Comparison of ENCODE assay signal across 8 cellular contexts in the genomic region with DNA sequence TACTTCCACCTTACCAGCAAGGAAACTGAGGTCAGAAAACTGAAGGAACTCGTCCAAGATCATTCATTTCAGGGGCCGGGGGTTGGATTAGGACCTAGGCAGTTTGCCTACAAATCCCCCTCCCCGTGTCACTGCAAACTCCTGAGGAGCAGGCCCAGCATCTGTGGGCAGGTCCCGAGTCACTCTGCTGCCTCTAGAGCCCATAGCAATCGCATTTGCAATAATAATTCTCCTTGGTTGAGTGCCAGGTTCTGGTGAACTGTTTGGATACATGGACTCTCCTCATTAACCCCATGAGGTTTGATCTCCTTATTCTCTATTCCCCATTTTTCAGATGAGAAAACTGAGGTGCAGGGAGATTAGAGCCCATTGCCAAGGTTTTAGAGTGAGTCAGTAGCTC. TPM values are rescaled to one million over a fixed set of nuclear protein-coding genes. Genes with fewer than 3 reads are reported as not detected.
DNase-seq lines count a peak whose midpoint lies in the region; ATAC-seq, FAIRE-seq and TF ChIP-seq lines count a peak whose summit lies in the region.

No MANE protein-coding gene starts in this region.

- peaks cover 42% of the 10 kb centered on the region for H3K36me3 ChIP-seq in DND-41 (ENCODE audit: insufficient read depth, low read length)
- H3K36me3 ChIP-seq in MG63: peaks cover 41% of the 10 kb centered on the region
- peaks cover 10% of the 10 kb centered on the region for H3K36me3 ChIP-seq in bronchial epithelial cell (ENCODE audit: control insufficient read depth, insufficient read depth, low read length)

- H3K36me3 Mint-ChIP-seq in mesothelial cell of epicardium: peaks cover 9% of the 10 kb centered on the region

- TF ChIP-seq CTCF in DND-41 (IDR thresholded peaks at IDR 0.05; ENCODE audit: borderline replicate concordance, extremely low read depth, low read length, poor library complexity, severe bottlenecking): peak; percentile 24
- no peak for TF ChIP-seq CTCF in bronchial epithelial cell (IDR thresholded peaks at IDR 0.05; ENCODE audit: insufficient read depth, low read length, severe bottlenecking)
- no peak for TF ChIP-seq CTCF in mesothelial cell of epicardium (IDR thresholded peaks at IDR 0.05; ENCODE audit: unreplicated experiment)

- H3K27ac ChIP-seq in DND-41 (ENCODE audit: low read length): peak overlapping the region; percentile 76

- H3K27me3 Mint-ChIP-seq in mesothelial cell of epicardium (ENCODE audit: low read depth): no peaks in the 10 kb centered on the region

- H3K4me3 ChIP-seq in DND-41 (ENCODE audit: low read depth in 1 of 2, low read length in 2 of 2) (peak overlapping the region; percentile 62 to 95), MG63 (peak overlapping the region; percentile 75), bronchial epithelial cell (ENCODE audit: low read depth, low read length) (peak overlapping the region; percentile 87)

- H3K4me1 ChIP-seq in DND-41 (ENCODE audit: insufficient read depth, low read length): peaks cover 32% of the 10 kb centered on the region

- no peak for ATAC-seq in DND-41 (ENCODE audit: insufficient read depth, low read depth)
- ATAC-seq in HG03354 (IDR thresholded peaks at IDR 0.05; ENCODE audit: poor library complexity, severe bottlenecking, unreplicated experiment): no peak
- ATAC-seq in GM19467 (IDR thresholded peaks at IDR 0.05; ENCODE audit: unreplicated experiment): no peak

- peaks cover 24% of the 10 kb centered on the region for H4K20me1 ChIP-seq in DND-41 (ENCODE audit: insufficient read depth, low read length)

- H3K9me3 ChIP-seq in DND-41 (ENCODE audit: insufficient read depth, low read length, severe bottlenecking) (no peaks in the 10 kb centered on the region), MG63 (no peaks in the 10 kb centered on the region)

- peak overlapping the region; percentile 88 for H3K9ac ChIP-seq in DND-41 (ENCODE audit: low read depth, low read length)

- H3K79me2 ChIP-seq in DND-41 (ENCODE audit: insufficient read depth, low read length): peaks cover 61% of the 10 kb centered on the region

- H3K4me3 Mint-ChIP-seq in mesothelial cell of epicardium: peak overlapping the region; percentile 81

- peaks cover 16% of the 10 kb centered on the region for H3K4me1 Mint-ChIP-seq in mesothelial cell of epicardium

- no peaks in the 10 kb centered on the region for H3K9me3 Mint-ChIP-seq in mesothelial cell of epicardium

- H2AFZ ChIP-seq in DND-41 (ENCODE audit: low read depth, low read length): peak overlapping the region; percentile 64; the same call in 1 of the 2 replicates

- FAIRE-seq in bronchial epithelial cell (lab: Jason Lieb, UNC): no peak

- peak; percentile 31 for DNase-seq in DND-41
- DNase-seq in MG63: peak; percentile 35
- no peak for DNase-seq in bronchial epithelial cell (ENCODE audit: low read depth)
- DNase-seq in mesothelial cell of epicardium (ENCODE audit: low spot score in 2 of 2, unreplicated experiment in 2 of 2): no peak
- DNase-seq in NCI-H2029 treated with DMSO at 0.1 percent for 48 hours (lab: John Stamatoyannopoulos, UW): no peak
- no peak for DNase-seq in NCI-H1436 treated with DMSO at 0.1 percent for 48 hours (lab: John Stamatoyannopoulos, UW)

- H3K27me3 ChIP-seq in DND-41 (ENCODE audit: insufficient read depth, low read length, poor library complexity): no peaks in the 10 kb centered on the region
- no peaks in the 10 kb centered on the region for H3K27me3 ChIP-seq in MG63
- no peaks in the 10 kb centered on the region for H3K27me3 ChIP-seq in bronchial epithelial cell (ENCODE audit: control insufficient read depth, insufficient read depth, low read length)

- peak overlapping the region; percentile 99 for H3K4me2 ChIP-seq in DND-41 (ENCODE audit: insufficient read depth, low read length)

- peak overlapping the region; percentile 82 for H3K27ac Mint-ChIP-seq in mesothelial cell of epicardium

RNA-seq across cellular contexts. Expression of a gene that starts 0.9 kb away (rescaled TPM):
- total RNA-seq in MG63 (2014; rRNA removed; shearing (Covaris generic); ENCODE audit: low replicate concordance): 218 and 273 TPM in 2 replicates
- total RNA-seq in bronchial epithelial cell (61.3 and 80.6 TPM in 2 replicates), mesothelial cell of epicardium (60.0 to 61.1 TPM (median 60.6 TPM) in 3 replicates)

RNA-seq across cellular contexts. Expression of a gene that starts 8.3 kb away (rescaled TPM):
- 237 and 851 TPM in 2 replicates for total RNA-seq in MG63 (2014; rRNA removed; shearing (Covaris generic); ENCODE audit: low replicate concordance)
- 260 and 314 TPM in 2 replicates for total RNA-seq in bronchial epithelial cell
- total RNA-seq in mesothelial cell of epicardium: 248 to 264 TPM (median 260 TPM) in 3 replicates

RNA-seq across cellular contexts. Expression of a gene that starts 17.1 kb away (rescaled TPM):
- total RNA-seq in MG63 (2014; rRNA removed; shearing (Covaris generic); ENCODE audit: low replicate concordance): 23.6 and 41.2 TPM in 2 replicates
- total RNA-seq in bronchial epithelial cell (4.5 and 7.8 TPM in 2 replicates), mesothelial cell of epicardium (42.4 to 43.8 TPM (median 43.5 TPM) in 3 replicates)

Comparison
In these comparisons a context has a peak if more than half of its experiments do, and no peak if none do; other contexts are left out.
1. DNase-seq: peak in DND-41 (single experiment) and MG63 (single experiment); none in bronchial epithelial cell (single experiment), mesothelial cell of epicardium (0 of 2), NCI-H2029 treated with DMSO at 0.1 percent for 48 hours (single experiment) and NCI-H1436 treated with DMSO at 0.1 percent for 48 hours (single experiment).
2. Peak in every context shown above with its lines, with median percentiles within 50 percentile points of each other: H3K4me3 ChIP-seq.